Comparison of ENCODE assay signal across 8 cellular contexts in the genomic region with DNA sequence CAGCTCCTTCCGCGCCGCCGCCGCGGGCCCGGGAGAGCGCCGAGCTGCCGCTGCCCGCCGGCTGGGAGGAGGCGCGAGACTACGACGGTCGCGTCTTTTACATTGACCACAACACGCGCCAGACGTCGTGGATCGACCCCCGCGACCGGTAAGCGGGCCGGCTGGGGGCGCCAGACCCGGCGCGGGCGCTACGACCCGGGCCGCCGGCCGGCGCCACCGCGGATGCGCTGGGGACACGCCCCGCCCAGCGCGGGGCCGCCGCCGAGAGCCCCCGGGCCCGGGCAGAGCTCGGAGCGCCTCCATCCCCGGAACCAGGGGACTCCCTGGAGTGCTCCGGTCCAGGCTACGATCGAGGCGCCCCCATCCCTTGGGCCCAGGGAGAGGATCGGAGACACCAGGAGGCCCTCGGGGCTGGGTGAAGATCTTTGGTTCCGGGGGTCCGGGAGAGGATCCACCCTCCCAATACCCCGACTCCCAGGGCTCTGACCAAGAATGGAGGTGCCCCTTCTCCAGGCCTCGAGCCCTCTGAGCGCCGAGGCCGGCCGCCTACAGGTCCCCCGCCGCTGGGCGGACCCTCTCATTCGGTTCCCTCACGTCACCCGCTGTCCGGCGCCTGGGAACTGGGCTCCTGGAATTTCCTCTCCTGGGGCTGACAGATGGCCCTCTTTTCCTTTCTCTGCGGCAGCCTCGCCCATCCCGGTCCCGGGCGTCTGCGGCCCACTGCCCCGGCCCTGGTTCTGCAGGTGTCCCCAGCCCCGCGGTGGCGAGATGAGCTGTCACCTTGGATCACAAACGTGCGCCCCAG. TPM values are rescaled to one million over a fixed set of nuclear protein-coding genes. Genes with fewer than 3 reads are reported as not detected.
DNase-seq lines count a peak whose midpoint lies in the region; ATAC-seq, FAIRE-seq and TF ChIP-seq lines count a peak whose summit lies in the region.

No MANE protein-coding gene starts in this region.

- H3K4me1 ChIP-seq in SJCRH30, result peaks cover 16% of the 10 kb centered on the region; the same call in 1 of the 2 replicates
- no peaks in the 10 kb centered on the region for H3K4me1 ChIP-seq in endodermal cell (ENCODE audit: control insufficient read depth, insufficient read depth, low read length)
- peaks cover 0 to 12% of the 10 kb centered on the region in 2 donors for H3K4me1 ChIP-seq in muscle layer of duodenum (ENCODE audit: control insufficient read depth in 1 of 2, insufficient read depth in 2 of 2, low read length in 2 of 2)

- no peak for FAIRE-seq in GM19239 (lab: Jason Lieb, UNC)

- H3K36me3 Mint-ChIP-seq in endodermal cell (ENCODE audit: low read depth), result peaks cover 2% of the 10 kb centered on the region

- 0% methylated on average over 6 to 87 of the region's 88 CpGs for WGBS in endodermal cell (ENCODE audit: insufficient coverage in 1 of 2, insufficient read length in 1 of 2), 2 experiments

- H3K27me3 Mint-ChIP-seq in endodermal cell (ENCODE audit: insufficient read depth), result peaks cover 9% of the 10 kb centered on the region

- peak overlapping the region; percentile 47 for H3K9ac ChIP-seq in endodermal cell (ENCODE audit: extremely low read depth, low read length, poor library complexity, severe bottlenecking)

- H3K36me3 ChIP-seq in SJCRH30 (no peaks in the 10 kb centered on the region), endodermal cell (ENCODE audit: control insufficient read depth, insufficient read depth, low read length) (no peaks in the 10 kb centered on the region), muscle layer of duodenum (ENCODE audit: control insufficient read depth in 1 of 2, insufficient read depth in 2 of 2, low read length in 2 of 2) (no peaks in the 10 kb centered on the region)

- peaks cover 18% of the 10 kb centered on the region for H3K4me1 Mint-ChIP-seq in endodermal cell

- peak overlapping the region; percentile 72; the same call in 1 of the 2 replicates for H3K27ac ChIP-seq in C4-2B
- peak overlapping the region; percentile 66 for H3K27ac ChIP-seq in SJCRH30
- peak overlapping the region; percentile 49 for H3K27ac ChIP-seq in endodermal cell (ENCODE audit: low read depth, low read length)
- H3K27ac ChIP-seq in muscle layer of duodenum (ENCODE audit: low read length), result peak overlapping the region; percentile 53

- DNase-seq in GM20000 (ENCODE audit: low spot score) (peak; percentile 44), SJCRH30 (peak; percentile 60 to 65), endodermal cell (peak; percentile 76), GM19239 (ENCODE audit: insufficient read length, low spot score) (no peak), MV-4-11 (lab: John Stamatoyannopoulos, UW) (no peak)

- peak overlapping the region; percentile 60 for H3K4me3 Mint-ChIP-seq in endodermal cell

- H3K4me3 ChIP-seq in SJCRH30, result peak overlapping the region; percentile 96
- peak overlapping the region; percentile 83 for H3K4me3 ChIP-seq in endodermal cell (ENCODE audit: low read length)
- H3K4me3 ChIP-seq in muscle layer of duodenum (ENCODE audit: low read depth in 1 of 2, low read length in 2 of 2), result peak overlapping the region; percentile 55 to 66

- H3K27ac Mint-ChIP-seq in endodermal cell, result no peak overlapping the region

- peaks cover 60% of the 10 kb centered on the region for H3K9me3 Mint-ChIP-seq in endodermal cell

- no peak for ATAC-seq in HG03175 (IDR thresholded peaks at IDR 0.05; ENCODE audit: unreplicated experiment)

- H3K9me3 ChIP-seq in SJCRH30 (replicated peaks), result no peaks in the 10 kb centered on the region
- no peaks in the 10 kb centered on the region for H3K9me3 ChIP-seq in endodermal cell (ENCODE audit: control insufficient read depth, low read length)
- H3K9me3 ChIP-seq in muscle layer of duodenum (ENCODE audit: control insufficient read depth in 1 of 2, low read length in 2 of 2), result no peaks in the 10 kb centered on the region

- no peaks in the 10 kb centered on the region for H3K27me3 ChIP-seq in SJCRH30
- H3K27me3 ChIP-seq in endodermal cell (ENCODE audit: control insufficient read depth, insufficient read depth, low read length, poor library complexity, severe bottlenecking), result no peaks in the 10 kb centered on the region
- H3K27me3 ChIP-seq in muscle layer of duodenum (ENCODE audit: low read depth, low read length), result no peaks in the 10 kb centered on the region

- no peak; the same call in 1 of the 2 replicates for TF ChIP-seq CTCF in C4-2B (conservative IDR thresholded peaks at IDR 0.05)
- peak; percentile 12 for TF ChIP-seq CTCF in GM20000 (IDR thresholded peaks at IDR 0.05; ENCODE audit: extremely low read depth, missing control alignments)
- TF ChIP-seq CTCF in endodermal cell (conservative IDR thresholded peaks at IDR 0.05), result no peak

RNA-seq across cellular contexts. Expression of a gene that starts 48.8 kb away (rescaled TPM):
- total RNA-seq in SJCRH30 (2014; rRNA removed; shearing (Covaris generic)), result not detected in 2 replicates
- under 1 TPM in 1 of 2 donors, not detected in 1; 0.35 TPM for total RNA-seq in endodermal cell
- polyA plus RNA-seq in endodermal cell (2013, experiment 1 of 2), result not detected
- polyA plus RNA-seq in endodermal cell (2013, experiment 2 of 2), result not detected

Comparison
In these comparisons a context has a peak if more than half of its experiments do, and no peak if none do; other contexts are left out.
1. DNase-seq: peak in GM20000 (single experiment), SJCRH30 (2 of 2) and endodermal cell (single experiment); none in GM19239 (single experiment) and MV-4-11 (single experiment).
2. Peak in every context shown above with its lines, with median percentiles within 50 percentile points of each other: H3K27ac ChIP-seq and H3K4me3 ChIP-seq.